Comparison of ENCODE assay signal across 1 cellular context in the genomic region with DNA sequence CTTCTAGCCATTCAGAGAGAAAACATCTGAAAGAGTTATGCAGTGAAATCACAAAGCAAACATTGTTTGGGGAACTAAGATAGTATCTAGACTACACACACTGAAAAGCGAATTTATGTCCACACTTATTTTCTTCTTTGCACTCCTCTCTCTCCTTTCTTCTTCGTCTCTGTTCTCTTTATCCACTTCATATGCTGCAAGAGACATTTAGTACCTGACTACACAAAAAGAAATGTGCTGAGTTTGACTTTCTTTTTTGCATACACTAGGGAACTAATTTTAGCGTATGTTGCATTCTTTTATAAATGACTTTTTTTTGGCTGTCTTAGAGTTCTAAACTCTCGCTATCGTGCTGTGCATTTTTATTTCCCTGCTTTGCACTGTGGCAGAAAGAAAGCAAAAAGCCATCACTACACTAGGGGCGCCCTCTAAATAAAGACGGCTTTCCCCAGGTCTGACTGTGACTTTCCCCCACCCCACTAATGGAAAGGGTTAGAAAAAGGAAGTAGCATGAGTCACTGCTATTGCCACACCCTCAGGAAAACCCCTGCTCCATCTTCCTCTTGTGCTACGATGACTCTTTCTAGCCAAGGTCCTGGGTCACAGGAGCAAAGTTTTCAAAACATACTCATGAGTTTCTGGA.
TF ChIP-seq lines count a peak whose summit lies in the region.

No MANE protein-coding gene starts in this region.

TF ChIP-seq in K562, 482 proteins besides CTCF, POLR2A, EP300 and RAD21 (continued from another document and continues in another):
- TF ChIP-seq, protein P1, sequence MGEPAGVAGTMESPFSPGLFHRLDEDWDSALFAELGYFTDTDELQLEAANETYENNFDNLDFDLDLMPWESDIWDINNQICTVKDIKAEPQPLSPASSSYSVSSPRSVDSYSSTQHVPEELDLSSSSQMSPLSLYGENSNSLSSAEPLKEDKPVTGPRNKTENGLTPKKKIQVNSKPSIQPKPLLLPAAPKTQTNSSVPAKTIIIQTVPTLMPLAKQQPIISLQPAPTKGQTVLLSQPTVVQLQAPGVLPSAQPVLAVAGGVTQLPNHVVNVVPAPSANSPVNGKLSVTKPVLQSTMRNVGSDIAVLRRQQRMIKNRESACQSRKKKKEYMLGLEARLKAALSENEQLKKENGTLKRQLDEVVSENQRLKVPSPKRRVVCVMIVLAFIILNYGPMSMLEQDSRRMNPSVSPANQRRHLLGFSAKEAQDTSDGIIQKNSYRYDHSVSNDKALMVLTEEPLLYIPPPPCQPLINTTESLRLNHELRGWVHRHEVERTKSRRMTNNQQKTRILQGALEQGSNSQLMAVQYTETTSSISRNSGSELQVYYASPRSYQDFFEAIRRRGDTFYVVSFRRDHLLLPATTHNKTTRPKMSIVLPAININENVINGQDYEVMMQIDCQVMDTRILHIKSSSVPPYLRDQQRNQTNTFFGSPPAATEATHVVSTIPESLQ (CRISPR knock-in tag; IDR thresholded peaks at IDR 0.05) = no peak
- TF ChIP-seq NR2C1 (IDR thresholded peaks at IDR 0.05) (0 out of 2 replicates have a peak, but pooled peaks have one; percentile 16), NR2C1 (tag; IDR thresholded peaks at IDR 0.05) (peak; percentile 42; the same call in 1 of the 2 replicates), GTF2F1 (IDR thresholded peaks at IDR 0.05; ENCODE audit: low read depth, low read length) (no peak), ZNF316 (IDR thresholded peaks at IDR 0.05) (peak; percentile 82), ARID3B (CRISPR knock-in tag; IDR thresholded peaks at IDR 0.05; ENCODE audit: borderline replicate concordance) (no peak), NKRF (IDR thresholded peaks at IDR 0.05; ENCODE audit: borderline replicate concordance) (no peak), REST (CRISPR knock-in tag; IDR thresholded peaks at IDR 0.05; ENCODE audit: low read depth) (no peak), MNT (conservative IDR thresholded peaks at IDR 0.05) (peak in 1 of 2 experiments; percentile 43; a peak in 1 of 4 replicates), ELF2 (CRISPR knock-in tag; IDR thresholded peaks at IDR 0.05) (no peak; the same call in 1 of the 2 replicates), U2AF1 (optimal IDR thresholded peaks at IDR 0.05; ENCODE audit: low read depth, low read length) (no peak), ERF (CRISPR knock-in tag; IDR thresholded peaks at IDR 0.05) (no peak), NEUROD1 (IDR thresholded peaks at IDR 0.05; ENCODE audit: borderline replicate concordance, low read depth, low read length, partially characterized antibody) (peak; percentile 38), ZNF384 (IDR thresholded peaks at IDR 0.05; ENCODE audit: low read depth, low read length) (peak; percentile 37; the same call in 1 of the 2 replicates), MCM5 (IDR thresholded peaks at IDR 0.05; ENCODE audit: low read depth) (no peak), STAT5B (CRISPR knock-in tag; IDR thresholded peaks at IDR 0.05) (no peak), XRCC3 (IDR thresholded peaks at IDR 0.05) (no peak), SMAD1 (IDR thresholded peaks at IDR 0.05; ENCODE audit: low read depth, low read length, partially characterized antibody) (no peak), SP1 (CRISPR knock-in tag; IDR thresholded peaks at IDR 0.05) (no peak), KHSRP (IDR thresholded peaks at IDR 0.05) (no peak), ZNF212 (CRISPR knock-in tag; IDR thresholded peaks at IDR 0.05) (no peak), FIP1L1 (IDR thresholded peaks at IDR 0.05; ENCODE audit: low read depth, low read length, poor library complexity, severe bottlenecking) (no peak), HDAC3 (IDR thresholded peaks at IDR 0.05; ENCODE audit: borderline replicate concordance, partially characterized antibody) (no peak), PRMT5 (CRISPR knock-in tag; IDR thresholded peaks at IDR 0.05) (no peak), EZH2 (IDR thresholded peaks at IDR 0.05; ENCODE audit: borderline replicate concordance, low read depth, low read length) (no peak), NR1H2 (CRISPR knock-in tag; IDR thresholded peaks at IDR 0.05) (no peak), SRSF9 (IDR thresholded peaks at IDR 0.05; ENCODE audit: borderline replicate concordance, low read depth, low read length) (no peak), HOXB6 (CRISPR knock-in tag; IDR thresholded peaks at IDR 0.05; ENCODE audit: borderline replicate concordance) (no peak), SMAD4 (CRISPR knock-in tag; conservative IDR thresholded peaks at IDR 0.05) (peak; percentile 63; the same call in 1 of the 2 replicates), ZNF165 (CRISPR knock-in tag; IDR thresholded peaks at IDR 0.05; ENCODE audit: borderline replicate concordance) (no peak), ZNF561 (CRISPR knock-in tag; conservative IDR thresholded peaks at IDR 0.05) (no peak), SUPT5H (IDR thresholded peaks at IDR 0.05) (no peak), ZNF217 (CRISPR knock-in tag; IDR thresholded peaks at IDR 0.05) (no peak), FOXM1 (IDR thresholded peaks at IDR 0.05; ENCODE audit: low read depth) (no peak; the same call in 1 of the 2 replicates), FOXM1 (CRISPR knock-in tag; IDR thresholded peaks at IDR 0.05; ENCODE audit: low read depth) (no peak), GTF2E2 (tag; IDR thresholded peaks at IDR 0.05) (peak; percentile 48; the same call in 1 of the 2 replicates), RB1 (IDR thresholded peaks at IDR 0.05; ENCODE audit: low read depth) (no peak), ZNF282 (CRISPR knock-in tag; IDR thresholded peaks at IDR 0.05) (no peak), ZNF175 (CRISPR knock-in tag; IDR thresholded peaks at IDR 0.05; ENCODE audit: low read depth) (peak; percentile 70; the same call in 1 of the 2 replicates)
- TF ChIP-seq, protein P2, sequence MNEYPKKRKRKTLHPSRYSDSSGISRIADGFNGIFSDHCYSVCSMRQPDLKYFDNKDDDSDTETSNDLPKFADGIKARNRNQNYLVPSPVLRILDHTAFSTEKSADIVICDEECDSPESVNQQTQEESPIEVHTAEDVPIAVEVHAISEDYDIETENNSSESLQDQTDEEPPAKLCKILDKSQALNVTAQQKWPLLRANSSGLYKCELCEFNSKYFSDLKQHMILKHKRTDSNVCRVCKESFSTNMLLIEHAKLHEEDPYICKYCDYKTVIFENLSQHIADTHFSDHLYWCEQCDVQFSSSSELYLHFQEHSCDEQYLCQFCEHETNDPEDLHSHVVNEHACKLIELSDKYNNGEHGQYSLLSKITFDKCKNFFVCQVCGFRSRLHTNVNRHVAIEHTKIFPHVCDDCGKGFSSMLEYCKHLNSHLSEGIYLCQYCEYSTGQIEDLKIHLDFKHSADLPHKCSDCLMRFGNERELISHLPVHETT (CRISPR knock-in tag; conservative IDR thresholded peaks at IDR 0.05 in 1 of 2, IDR thresholded peaks at IDR 0.05 in 1 of 2) = no peak
- TF ChIP-seq, protein P3, sequence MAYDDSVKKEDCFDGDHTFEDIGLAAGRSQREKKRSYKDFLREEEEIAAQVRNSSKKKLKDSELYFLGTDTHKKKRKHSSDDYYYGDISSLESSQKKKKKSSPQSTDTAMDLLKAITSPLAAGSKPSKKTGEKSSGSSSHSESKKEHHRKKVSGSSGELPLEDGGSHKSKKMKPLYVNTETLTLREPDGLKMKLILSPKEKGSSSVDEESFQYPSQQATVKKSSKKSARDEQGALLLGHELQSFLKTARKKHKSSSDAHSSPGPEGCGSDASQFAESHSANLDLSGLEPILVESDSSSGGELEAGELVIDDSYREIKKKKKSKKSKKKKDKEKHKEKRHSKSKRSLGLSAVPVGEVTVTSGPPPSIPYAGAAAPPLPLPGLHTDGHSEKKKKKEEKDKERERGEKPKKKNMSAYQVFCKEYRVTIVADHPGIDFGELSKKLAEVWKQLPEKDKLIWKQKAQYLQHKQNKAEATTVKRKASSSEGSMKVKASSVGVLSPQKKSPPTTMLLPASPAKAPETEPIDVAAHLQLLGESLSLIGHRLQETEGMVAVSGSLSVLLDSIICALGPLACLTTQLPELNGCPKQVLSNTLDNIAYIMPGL (CRISPR knock-in tag; IDR thresholded peaks at IDR 0.05) = no peak
- TF ChIP-seq, protein P4, sequence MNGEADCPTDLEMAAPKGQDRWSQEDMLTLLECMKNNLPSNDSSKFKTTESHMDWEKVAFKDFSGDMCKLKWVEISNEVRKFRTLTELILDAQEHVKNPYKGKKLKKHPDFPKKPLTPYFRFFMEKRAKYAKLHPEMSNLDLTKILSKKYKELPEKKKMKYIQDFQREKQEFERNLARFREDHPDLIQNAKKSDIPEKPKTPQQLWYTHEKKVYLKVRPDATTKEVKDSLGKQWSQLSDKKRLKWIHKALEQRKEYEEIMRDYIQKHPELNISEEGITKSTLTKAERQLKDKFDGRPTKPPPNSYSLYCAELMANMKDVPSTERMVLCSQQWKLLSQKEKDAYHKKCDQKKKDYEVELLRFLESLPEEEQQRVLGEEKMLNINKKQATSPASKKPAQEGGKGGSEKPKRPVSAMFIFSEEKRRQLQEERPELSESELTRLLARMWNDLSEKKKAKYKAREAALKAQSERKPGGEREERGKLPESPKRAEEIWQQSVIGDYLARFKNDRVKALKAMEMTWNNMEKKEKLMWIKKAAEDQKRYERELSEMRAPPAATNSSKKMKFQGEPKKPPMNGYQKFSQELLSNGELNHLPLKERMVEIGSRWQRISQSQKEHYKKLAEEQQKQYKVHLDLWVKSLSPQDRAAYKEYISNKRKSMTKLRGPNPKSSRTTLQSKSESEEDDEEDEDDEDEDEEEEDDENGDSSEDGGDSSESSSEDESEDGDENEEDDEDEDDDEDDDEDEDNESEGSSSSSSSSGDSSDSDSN (IDR thresholded peaks at IDR 0.05; ENCODE audit: borderline replicate concordance in 1 of 2, low read depth in 2 of 2, low read length in 2 of 2) = no peak; a peak in 1 of 4 replicates
